Comparison of ENCODE assay signal across 8 cellular contexts in the genomic region with DNA sequence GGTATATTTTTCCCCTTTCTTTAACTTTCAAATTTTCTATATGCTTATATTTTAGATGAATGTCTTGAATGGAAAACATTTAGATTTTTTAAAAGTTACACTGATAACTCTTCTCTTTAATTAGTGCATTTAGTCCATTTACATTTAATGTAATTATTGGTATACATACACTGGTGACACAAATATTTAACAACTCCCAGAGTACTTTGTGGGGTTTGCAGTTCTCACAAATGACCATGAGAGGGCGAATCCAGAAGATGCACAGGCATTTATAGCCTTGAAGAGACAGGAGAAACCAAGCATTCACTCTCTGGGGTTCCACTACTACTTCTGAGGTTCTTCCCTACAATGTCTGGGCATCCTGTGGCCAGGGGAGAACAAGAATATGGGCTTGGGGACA.
DNase-seq lines count a peak whose midpoint lies in the region; ATAC-seq and TF ChIP-seq lines count a peak whose summit lies in the region.

No MANE protein-coding gene starts in this region.

- H3K4me2 ChIP-seq in PC-3 (ENCODE audit: low read length) (no peak overlapping the region), smooth muscle cell (no peak overlapping the region)

- H3K4me3 Mint-ChIP-seq in activated T-cell treated with anti-CD3 and anti-CD28 coated beads, Interleukin-2, amount 50 U/mL, for 24 hours: no peak overlapping the region
- no peak overlapping the region for H3K4me3 Mint-ChIP-seq in activated T-cell treated with anti-CD3 and anti-CD28 coated beads, Interleukin-2, amount 50 U/mL, for 4 hours

- no peaks in the 10 kb centered on the region for H3K4me1 Mint-ChIP-seq in activated T-cell treated with anti-CD3 and anti-CD28 coated beads, Interleukin-2, amount 50 U/mL, for 24 hours (ENCODE audit: low read depth)
- no peaks in the 10 kb centered on the region for H3K4me1 Mint-ChIP-seq in activated T-cell treated with anti-CD3 and anti-CD28 coated beads, Interleukin-2, amount 50 U/mL, for 4 hours (ENCODE audit: low read depth)

- H3K27me3 Mint-ChIP-seq in activated T-cell treated with anti-CD3 and anti-CD28 coated beads, Interleukin-2, amount 50 U/mL, for 24 hours: peaks cover 11% of the 10 kb centered on the region
- no peaks in the 10 kb centered on the region for H3K27me3 Mint-ChIP-seq in activated T-cell treated with anti-CD3 and anti-CD28 coated beads, Interleukin-2, amount 50 U/mL, for 4 hours (ENCODE audit: low read depth)

- H3K9me2 ChIP-seq in PC-3 (replicated peaks; ENCODE audit: low read length): no peaks in the 10 kb centered on the region

- no peak overlapping the region for H3K27ac Mint-ChIP-seq in activated T-cell treated with anti-CD3 and anti-CD28 coated beads, Interleukin-2, amount 50 U/mL, for 24 hours

- ATAC-seq in PC-3 (no peak), GM21825 (IDR thresholded peaks at IDR 0.05; ENCODE audit: unreplicated experiment) (no peak)
- ATAC-seq in activated T-cell treated with anti-CD3 and anti-CD28 coated beads, Interleukin-2, amount 50 U/mL, for 4 hours: no peak

- H3K9ac ChIP-seq in PC-3 (ENCODE audit: low read length) (no peak overlapping the region), smooth muscle cell (ENCODE audit: low read depth) (no peak overlapping the region)

- no peaks in the 10 kb centered on the region for H3K9me3 ChIP-seq in PC-3 (ENCODE audit: low read length)
- H3K9me3 ChIP-seq in smooth muscle cell (replicated peaks; ENCODE audit: low read depth): no peaks in the 10 kb centered on the region

- CTCF ChIA-PET in PC-3 (lab: Charles Lee): no interaction called here

- H3F3A ChIP-seq in PC-3 (ENCODE audit: low read length, unreplicated experiment) (no peaks in the 10 kb centered on the region), smooth muscle cell (ENCODE audit: low read depth) (no peaks in the 10 kb centered on the region)

- H3K36me3 Mint-ChIP-seq in activated T-cell treated with anti-CD3 and anti-CD28 coated beads, Interleukin-2, amount 50 U/mL, for 24 hours (ENCODE audit: low read depth): no peaks in the 10 kb centered on the region
- no peaks in the 10 kb centered on the region for H3K36me3 Mint-ChIP-seq in activated T-cell treated with anti-CD3 and anti-CD28 coated beads, Interleukin-2, amount 50 U/mL, for 4 hours (ENCODE audit: insufficient read depth)

- no peak overlapping the region for H2AFZ ChIP-seq in PC-3 (ENCODE audit: low read length)
- H2AFZ ChIP-seq in smooth muscle cell (ENCODE audit: low read depth): no peak overlapping the region

- TF ChIP-seq CTCF in PC-3 (conservative IDR thresholded peaks at IDR 0.05; ENCODE audit: low read depth, low read length) (peak; percentile 29; the same call in 1 of the 2 replicates), smooth muscle cell (IDR thresholded peaks at IDR 0.05; ENCODE audit: borderline replicate concordance, insufficient read depth, poor library complexity, severe bottlenecking) (peak; percentile 55)

- H3K79me2 ChIP-seq in PC-3 (ENCODE audit: low read length): no peaks in the 10 kb centered on the region
- H3K79me2 ChIP-seq in smooth muscle cell (ENCODE audit: low read depth): no peaks in the 10 kb centered on the region

- BruUV-seq in PC-3 (replicated peaks; lab: Mats Ljungman, UMichigan): no TSS peak

- no peak overlapping the region for H3K27ac ChIP-seq in PC-3 (ENCODE audit: low read length)
- no peak overlapping the region for H3K27ac ChIP-seq in smooth muscle cell (ENCODE audit: low read depth)

- H3K4me3 ChIP-seq in PC-3 (ENCODE audit: low read length): no peak overlapping the region
- H3K4me3 ChIP-seq in smooth muscle cell: no peak overlapping the region

- peak; percentile 29 to 38 for DNase-seq in NCI-H524 (lab: John Stamatoyannopoulos, UW)
- no peak for DNase-seq in NCI-H524 treated with DMSO at 0.1 percent for 48 hours (lab: John Stamatoyannopoulos, UW)
- peak; percentile 6 for DNase-seq in PC-3
- peak; percentile 17 for DNase-seq in fibroblast of gingiva (ENCODE audit: low read depth)
- no peak for DNase-seq in smooth muscle cell (lab: John Stamatoyannopoulos, UW; ENCODE audit: unreplicated experiment)
- DNase-seq in activated T-cell treated with anti-CD3 and anti-CD28 coated beads, Interleukin-2, amount 50 U/mL, for 24 hours: no peak
- DNase-seq in activated T-cell treated with anti-CD3 and anti-CD28 coated beads, Interleukin-2, amount 50 U/mL, for 4 hours: no peak

- H3K4me1 ChIP-seq in PC-3 (ENCODE audit: insufficient read depth, low read length) (no peaks in the 10 kb centered on the region), smooth muscle cell (ENCODE audit: low read depth) (no peaks in the 10 kb centered on the region)

- POLR2A ChIA-PET in PC-3 (lab: Charles Lee; ENCODE audit: unreplicated experiment): no interaction called here

- H3K27me3 ChIP-seq in PC-3 (ENCODE audit: low read length) (no peaks in the 10 kb centered on the region), smooth muscle cell (ENCODE audit: low read depth) (no peaks in the 10 kb centered on the region)

- no peaks in the 10 kb centered on the region for H3K36me3 ChIP-seq in PC-3 (ENCODE audit: low read depth, low read length)
- no peaks in the 10 kb centered on the region for H3K36me3 ChIP-seq in smooth muscle cell (ENCODE audit: low read depth)

- WGBS in smooth muscle cell (ENCODE audit: low lambda C conversion rate): 4% methylated on average over 1 of the region's 1 CpG

- no peaks in the 10 kb centered on the region for H4K20me1 ChIP-seq in PC-3 (ENCODE audit: low read length)
- H4K20me1 ChIP-seq in smooth muscle cell (ENCODE audit: low read depth): no peaks in the 10 kb centered on the region

- intact Hi-C loops in PC-3 (cut with micrococcal nuclease): no loop called here

- no peaks in the 10 kb centered on the region for H3K9me3 Mint-ChIP-seq in activated T-cell treated with anti-CD3 and anti-CD28 coated beads, Interleukin-2, amount 50 U/mL, for 24 hours
- H3K9me3 Mint-ChIP-seq in activated T-cell treated with anti-CD3 and anti-CD28 coated beads, Interleukin-2, amount 50 U/mL, for 4 hours: no peaks in the 10 kb centered on the region

Comparison
In these comparisons a context has a peak if more than half of its experiments do, and no peak if none do; other contexts are left out.
1. DNase-seq: peak in NCI-H524 (2 of 2), PC-3 (single experiment) and fibroblast of gingiva (single experiment); none in NCI-H524 treated with DMSO at 0.1 percent for 48 hours (single experiment), smooth muscle cell (single experiment), activated T-cell treated with anti-CD3 and anti-CD28 coated beads, Interleukin-2, amount 50 U/mL, for 24 hours (single experiment) and activated T-cell treated with anti-CD3 and anti-CD28 coated beads, Interleukin-2, amount 50 U/mL, for 4 hours (single experiment).